In genomic region chr11:2096919-2097301, GRCh38 we compare ENCODE assay signal across 9 cellular contexts. TPM values are rescaled to one million over a fixed set of nuclear protein-coding genes. Genes with fewer than 3 reads are reported as not detected.
DNase-seq lines count a peak whose midpoint lies in the region; ATAC-seq and TF ChIP-seq lines count a peak whose summit lies in the region.
"Had no signal": no experiment of that assay in that cellular context is flagged by ENCODE, and none has a peak within 500 bp of the region (broad histone marks: within the 10 kb centered on the region; RNA-seq: fewer than 3 reads in every experiment).

No MANE protein-coding gene starts in this region.

- H3K4me1 ChIP-seq in SJSA1 (replicated peaks) (peaks cover 88% of the 10 kb centered on the region), right atrium auricular region (peaks cover 0 to 77% of the 10 kb centered on the region in 2 donors), prostate gland (replicated peaks) (peaks cover 11% of the 10 kb centered on the region)

- intact Hi-C loops in prostate gland (cut with DNase I), result no loop called here

- WGBS in prostate gland, result 51% methylated on average over 15 of the region's 17 CpGs

- H3K36me3 ChIP-seq in SJSA1 (peaks cover 21% of the 10 kb centered on the region), right atrium auricular region (no peaks in the 10 kb centered on the region), prostate gland (no peaks in the 10 kb centered on the region)

- ATAC-seq in HG03521 (IDR thresholded peaks at IDR 0.05; ENCODE audit: unreplicated experiment), result no peak

- no peaks in the 10 kb centered on the region for H3K27me3 ChIP-seq in SJSA1 (replicated peaks)
- no peaks in the 10 kb centered on the region for H3K27me3 ChIP-seq in right atrium auricular region
- H3K27me3 ChIP-seq in prostate gland (replicated peaks; ENCODE audit: insufficient read depth), result no peaks in the 10 kb centered on the region

- no peak for TF ChIP-seq POLR2A in prostate gland (IDR thresholded peaks at IDR 0.05)

- TF ChIP-seq CTCF in right atrium auricular region (IDR thresholded peaks at IDR 0.05), result no peak
- TF ChIP-seq CTCF in prostate gland (IDR thresholded peaks at IDR 0.05), result no peak

- H3K9me3 ChIP-seq in SJSA1 (replicated peaks) (peaks cover 12% of the 10 kb centered on the region), right atrium auricular region (no peaks in the 10 kb centered on the region), prostate gland (no peaks in the 10 kb centered on the region)

- peak overlapping the region; percentile 96 for H3K27ac ChIP-seq in SJSA1
- H3K27ac ChIP-seq in right atrium auricular region, result peak overlapping the region; percentile 66 to 71
- peak overlapping the region; percentile 47 to 70 for H3K27ac ChIP-seq in prostate gland

- DNase-seq in AG20443 (ENCODE audit: low spot score) (peak; percentile 51), SJSA1 (ENCODE audit: low read depth in 1 of 2, low spot score in 2 of 2) (no peak), right atrium auricular region (ENCODE audit: low spot score) (no peak), prostate gland (ENCODE audit: low spot score) (no peak), cerebellum (ENCODE audit: low spot score) (no peak), NCI-H1417 treated with DMSO at 0.1 percent for 48 hours (lab: John Stamatoyannopoulos, UW) (no peak)
- no peak for DNase-seq in activated CD8-positive, alpha-beta memory T cell treated with anti-CD3 and anti-CD28 coated beads for 24 hours

- H3K4me3 ChIP-seq in SJSA1 (peak overlapping the region; percentile 4; the same call in 1 of the 2 replicates), right atrium auricular region (peak overlapping the region in 1 of 2 donors; percentile 19), prostate gland (no peak overlapping the region)
- H3K4me3 ChIP-seq: K562 had no signal

RNA-seq across cellular contexts. Expression of gene IGF2, which starts 42.3 kb away (rescaled TPM):
- total RNA-seq in SJSA1 (2014; rRNA removed; shearing (Covaris generic)), result 29.7 and 31.5 TPM in 2 replicates
- total RNA-seq in right atrium auricular region (10 to 100 TPM; 43.2 to 61.9 TPM), prostate gland (10 to 100 TPM in 1 of 2 donors, 1 to 10 TPM in 1; 4.1 to 80.7 TPM), cerebellum (65.1 TPM)
